Comparison of ENCODE assay signal across 2 cellular contexts in genomic region chr2:61405813-61406212, GRCh38.
TF ChIP-seq lines count a peak whose summit lies in the region.

No MANE protein-coding gene starts in this region.

TF ChIP-seq in liver, 16 proteins besides CTCF, POLR2A, EP300 and RAD21 (continued from another document):
- no peak for TF ChIP-seq ZBTB33 (IDR thresholded peaks at IDR 0.05)
- TF ChIP-seq REST (IDR thresholded peaks at IDR 0.05): no peak
- TF ChIP-seq NR2F2 (IDR thresholded peaks at IDR 0.05): no peak
- TF ChIP-seq, protein P1, sequence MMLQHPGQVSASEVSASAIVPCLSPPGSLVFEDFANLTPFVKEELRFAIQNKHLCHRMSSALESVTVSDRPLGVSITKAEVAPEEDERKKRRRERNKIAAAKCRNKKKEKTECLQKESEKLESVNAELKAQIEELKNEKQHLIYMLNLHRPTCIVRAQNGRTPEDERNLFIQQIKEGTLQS (IDR thresholded peaks at IDR 0.05): no peak
- peak; percentile 66 for TF ChIP-seq FOXA2 (IDR thresholded peaks at IDR 0.05)

TF ChIP-seq in HepG2, 621 proteins besides CTCF, POLR2A, EP300 and RAD21 (continued from another document):
- no peak for TF ChIP-seq CEBPZ (IDR thresholded peaks at IDR 0.05; ENCODE audit: low read length)
